Comparison of ENCODE assay signal across 17 cellular contexts in the genomic region with DNA sequence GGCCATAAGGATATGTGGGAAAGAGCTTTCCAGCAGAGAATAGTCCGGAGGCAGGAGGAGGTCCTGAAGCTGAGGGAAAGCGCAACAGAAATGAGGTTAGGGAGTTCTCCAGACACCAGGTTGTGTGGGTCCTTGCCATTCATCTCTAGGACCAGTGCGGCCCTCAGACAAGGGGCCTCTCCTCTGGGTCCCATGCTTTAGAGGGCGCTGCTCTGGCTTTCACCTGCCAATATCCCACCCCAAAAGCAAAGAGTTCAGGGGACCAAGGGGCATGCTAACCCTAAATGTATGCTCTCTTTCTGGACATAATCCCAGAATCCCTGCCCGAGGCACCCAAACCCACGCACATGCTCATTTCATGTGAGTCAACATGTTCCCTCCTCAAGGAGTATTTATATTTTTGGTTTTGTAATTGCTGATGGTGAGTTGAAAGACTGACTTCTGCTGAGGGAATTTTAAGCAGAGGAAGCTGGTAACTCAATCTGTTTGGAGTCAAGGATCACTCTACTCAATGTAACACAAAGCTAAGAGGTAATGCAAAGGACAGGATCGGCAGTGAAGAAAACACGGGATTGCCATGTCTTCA.
"Had no signal": no experiment of that assay in that cellular context is flagged by ENCODE, and none has a peak within 500 bp of the region (broad histone marks: within the 10 kb centered on the region; RNA-seq: fewer than 3 reads in every experiment).

No MANE protein-coding gene starts in this region.

- H3K9me3 ChIP-seq: ascending aorta, gastroesophageal sphincter, psoas muscle, sigmoid colon had no signal

- H3K4me1 Mint-ChIP-seq: memory B cell, natural killer cell had no signal

- H3K4me1 ChIP-seq: ascending aorta, gastroesophageal sphincter, psoas muscle, sigmoid colon had no signal

- H3K27ac ChIP-seq: ascending aorta, gastroesophageal sphincter, psoas muscle, sigmoid colon, WERI-Rb-1 had no signal

- H3K27ac Mint-ChIP-seq: activated naive CD8-positive, alpha-beta T cell treated with anti-CD3 and anti-CD28 coated beads, Interleukin-2, amount 10 ng/mL, durations not matched to agents 7 days and 5 days; memory B cell; natural killer cell had no signal

- ATAC-seq: gastroesophageal sphincter, left lobe of liver, natural killer cell, psoas muscle had no signal

- H3K4me3 ChIP-seq: ascending aorta, gastroesophageal sphincter, psoas muscle, sigmoid colon had no signal

- H3K27me3 Mint-ChIP-seq: activated naive CD8-positive, alpha-beta T cell treated with anti-CD3 and anti-CD28 coated beads, Interleukin-2, amount 10 ng/mL, durations not matched to agents 7 days and 5 days; memory B cell had no signal

- H3K9me3 Mint-ChIP-seq: activated naive CD8-positive, alpha-beta T cell treated with anti-CD3 and anti-CD28 coated beads, Interleukin-2, amount 10 ng/mL, durations not matched to agents 7 days and 5 days; memory B cell; natural killer cell had no signal

- H3K4me3 Mint-ChIP-seq: activated naive CD8-positive, alpha-beta T cell treated with anti-CD3 and anti-CD28 coated beads, Interleukin-2, amount 10 ng/mL, durations not matched to agents 7 days and 5 days; memory B cell; natural killer cell had no signal

- DNase-seq: activated CD4-positive, alpha-beta T cell treated with anti-CD3 and anti-CD28 coated beads for 48 hours; activated effector memory CD4-positive, alpha-beta T cell treated with anti-CD3 and anti-CD28 coated beads, Interleukin-2, amount 50 U/mL, for 16 hours; activated naive CD8-positive, alpha-beta T cell treated with anti-CD3 and anti-CD28 coated beads, Interleukin-2, amount 10 ng/mL, durations not matched to agents 7 days and 5 days; activated T-cell treated with anti-CD3 and anti-CD28 coated beads for 4 hours; islet precursor cell; natural killer cell; nucleus accumbens; psoas muscle; sigmoid colon; stimulated activated CD4-positive, alpha-beta T cell treated with anti-CD3 and anti-CD28 coated beads, Interleukin-12 subunit alpha, Interleukin-12 subunit beta, amount 100 ng/mL, for 4 hours; stimulated activated naive CD4-positive, alpha-beta T cell treated with Interleukin-2 at 50 U/mL for 16 hours; T1000; WERI-Rb-1 had no signal

- H3K27me3 ChIP-seq: ascending aorta, gastroesophageal sphincter, sigmoid colon had no signal
